In genomic region chr2:73175663-73176204, GRCh38 we compare ENCODE assay signal across 9 cellular contexts. TPM values are rescaled to one million over a fixed set of nuclear protein-coding genes. Genes with fewer than 3 reads are reported as not detected.
A peak's percentile ranks its signal among the peaks of the same experiment; 100 is the strongest.
DNase-seq lines count a peak whose midpoint lies in the region; ATAC-seq, FAIRE-seq and TF ChIP-seq lines count a peak whose summit lies in the region.
"Had no signal": no experiment of that assay in that cellular context is flagged by ENCODE, and none has a peak within 500 bp of the region (broad histone marks: within the 10 kb centered on the region; RNA-seq: fewer than 3 reads in every experiment).

No MANE protein-coding gene starts in this region.

- no peaks in the 10 kb centered on the region for H3K79me2 ChIP-seq in keratinocyte (ENCODE audit: control insufficient read depth, insufficient read depth, low read length)

- no peaks in the 10 kb centered on the region for H3K36me3 ChIP-seq in keratinocyte (ENCODE audit: control insufficient read depth in 2 of 2, extremely low read depth in 1 of 2, insufficient read depth in 2 of 2, low read length in 2 of 2)

- H3K4me1 ChIP-seq in keratinocyte (ENCODE audit: control insufficient read depth, extremely low read depth, insufficient read depth, low read length): peaks cover 19% of the 10 kb centered on the region

- H3K9me1 ChIP-seq in keratinocyte (ENCODE audit: control insufficient read depth, extremely low read depth, insufficient read depth, low read length): no peaks in the 10 kb centered on the region

- dilution Hi-C loops in keratinocyte (cut with MboI; ENCODE audit: extremely low pct_ligation_motif_present, low sequenced_read_pairs): no loop called here

- no peak for FAIRE-seq in keratinocyte (lab: Jason Lieb, UNC)

- no peaks in the 10 kb centered on the region for H4K20me1 ChIP-seq in keratinocyte (ENCODE audit: control insufficient read depth, extremely low read depth, insufficient read depth, low read length)

- ATAC-seq in GM21423 (IDR thresholded peaks at IDR 0.05; ENCODE audit: unreplicated experiment): no peak

- DNase-seq in ELF-1 (ENCODE audit: low read depth, low spot score): peak; percentile 78
- DNase-seq in M059J (ENCODE audit: low read depth): peak; percentile 50
- DNase-seq in activated CD4-positive, alpha-beta T cell treated with anti-CD3 and anti-CD28 coated beads for 24 hours (ENCODE audit: low read depth in 2 of 2): peak; percentile 51 to 58
- peak; percentile 48 for DNase-seq in cerebellum (ENCODE audit: low spot score)
- DNase-seq in keratinocyte (ENCODE audit: low read depth, low spot score): no peak
- DNase-seq in stimulated activated CD4-positive, alpha-beta T cell treated with anti-CD3 and anti-CD28 coated beads, Interleukin-15, amount 100 ng/mL, for 24 hours: peak; percentile 85
- no peak for DNase-seq in NK-92 treated with Interleukin-12 subunit alpha and Interleukin-12 subunit beta, amount 100 ng/mL, for 24 hours (lab: John Stamatoyannopoulos, UW)

- H3K9ac ChIP-seq in keratinocyte (ENCODE audit: control insufficient read depth, extremely low read depth, insufficient read depth, low read length): peak overlapping the region; percentile 44

- H3K4me3 ChIP-seq in keratinocyte (ENCODE audit: control insufficient read depth in 2 of 3, extremely low read depth in 1 of 3, insufficient read depth in 2 of 3, low read depth in 1 of 3, low read length in 3 of 3): peak overlapping the region; percentile 16 to 57 (median 25)

- no peaks in the 10 kb centered on the region for H3K9me3 ChIP-seq in keratinocyte (ENCODE audit: control insufficient read depth, low read depth, low read length)

- peak overlapping the region; percentile 53 for H2AFZ ChIP-seq in keratinocyte (ENCODE audit: control insufficient read depth, low read length)

- H3K27me3 ChIP-seq in keratinocyte (ENCODE audit: control insufficient read depth, extremely low read depth, insufficient read depth, low read length): peaks cover 31% of the 10 kb centered on the region

- no peak overlapping the region for H3K27ac ChIP-seq in keratinocyte (ENCODE audit: control insufficient read depth, insufficient read depth, low read length)

- TF ChIP-seq CTCF in keratinocyte (optimal IDR thresholded peaks at IDR 0.05 in 1 of 3, IDR thresholded peaks at IDR 0.05 in 1 of 3, conservative IDR thresholded peaks at IDR 0.05 in 1 of 3; ENCODE audit: extremely low read depth in 1 of 3, insufficient read depth in 2 of 3, low read length in 3 of 3): no peak

- peak overlapping the region; percentile 95 for H3K4me2 ChIP-seq in keratinocyte (ENCODE audit: control insufficient read depth, extremely low read depth, insufficient read depth, low read depth, low read length)

RNA-seq across cellular contexts. Expression of gene NOTO, which starts 26.6 kb away (rescaled TPM):
- total RNA-seq in M059J (2014; rRNA removed; shearing (Covaris generic)): not detected in 2 replicates
- total RNA-seq in cerebellum: not detected
- not detected in 3 replicates for polyA plus RNA-seq in keratinocyte
- polyA plus RNA-seq in keratinocyte (2011; ENCODE audit: low read depth): not detected
- not detected in 2 replicates for polyA plus RNA-seq in keratinocyte (2011; cell fraction: cytosol; rRNA removed)
- not detected in 2 replicates for polyA plus RNA-seq in keratinocyte (2011; cell fraction: nucleus; rRNA removed)
- not detected in 2 replicates for polyA plus RNA-seq in keratinocyte (2012; ENCODE audit: low replicate concordance)
- not detected in 3 replicates for polyA minus RNA-seq in keratinocyte
- not detected for polyA minus RNA-seq in keratinocyte (2011; cell fraction: cytosol; rRNA and poly(A)+ RNA removed)
- not detected in 2 replicates for polyA minus RNA-seq in keratinocyte (2011; cell fraction: nucleus; rRNA and poly(A)+ RNA removed)
- total RNA-seq: T-helper 1 cell treated with Interleukin-12 subunit alpha and Interleukin-12 subunit beta and Interleukin-4 antibody, amounts not matched to agents 30 ng/mL and 1 ng/mL, for 36 hours had no signal

RNA-seq across cellular contexts. Expression of gene SMYD5, which starts 38.3 kb away (rescaled TPM):
- 12.8 and 20.5 TPM in 2 replicates for total RNA-seq in M059J (2014; rRNA removed; shearing (Covaris generic))
- total RNA-seq in cerebellum: 19.3 TPM
- polyA plus RNA-seq in keratinocyte: 18.6 to 24.2 TPM (median 19.8 TPM) in 3 replicates
- polyA plus RNA-seq in keratinocyte (2011; ENCODE audit: low read depth): 4.0 TPM
- polyA plus RNA-seq in keratinocyte (2011; cell fraction: cytosol; rRNA removed): 17.1 and 17.4 TPM in 2 replicates
- 34.6 and 40.0 TPM in 2 replicates for polyA plus RNA-seq in keratinocyte (2011; cell fraction: nucleus; rRNA removed)
- 17.6 and 25.3 TPM in 2 replicates for polyA plus RNA-seq in keratinocyte (2012; ENCODE audit: low replicate concordance)
- 14.3 to 52.1 TPM (median 34.3 TPM) in 3 replicates for polyA minus RNA-seq in keratinocyte
- 13.4 TPM for polyA minus RNA-seq in keratinocyte (2011; cell fraction: cytosol; rRNA and poly(A)+ RNA removed)
- polyA minus RNA-seq in keratinocyte (2011; cell fraction: nucleus; rRNA and poly(A)+ RNA removed): 11.4 and 16.9 TPM in 2 replicates

RNA-seq across cellular contexts. Expression of gene PRADC1, which starts 57.3 kb away (rescaled TPM):
- 32.3 and 35.3 TPM in 2 replicates for total RNA-seq in M059J (2014; rRNA removed; shearing (Covaris generic))
- 6.4 TPM for total RNA-seq in cerebellum
- polyA plus RNA-seq in keratinocyte: 7.5 to 13.1 TPM (median 8.2 TPM) in 3 replicates
- 7.2 TPM for polyA plus RNA-seq in keratinocyte (2011; ENCODE audit: low read depth)
- 6.4 and 11.3 TPM in 2 replicates for polyA plus RNA-seq in keratinocyte (2011; cell fraction: cytosol; rRNA removed)
- 2.8 and 3.4 TPM in 2 replicates for polyA plus RNA-seq in keratinocyte (2011; cell fraction: nucleus; rRNA removed)
- 8.5 and 9.6 TPM in 2 replicates for polyA plus RNA-seq in keratinocyte (2012; ENCODE audit: low replicate concordance)
- polyA minus RNA-seq in keratinocyte: 2.6 to 10.7 TPM (median 7.1 TPM) in 3 replicates
- polyA minus RNA-seq in keratinocyte (2011; cell fraction: cytosol; rRNA and poly(A)+ RNA removed): 11.3 TPM
- 1.3 and 1.4 TPM in 2 replicates for polyA minus RNA-seq in keratinocyte (2011; cell fraction: nucleus; rRNA and poly(A)+ RNA removed)

RNA-seq across cellular contexts. Expression of gene CCT7, which starts 58.4 kb away (rescaled TPM):
- 246 and 380 TPM in 2 replicates for total RNA-seq in M059J (2014; rRNA removed; shearing (Covaris generic))
- total RNA-seq in cerebellum: 96.3 TPM
- polyA plus RNA-seq in keratinocyte: 329 to 378 TPM (median 357 TPM) in 3 replicates
- 432 TPM for polyA plus RNA-seq in keratinocyte (2011; ENCODE audit: low read depth)
- polyA plus RNA-seq in keratinocyte (2011; cell fraction: cytosol; rRNA removed): 284 and 359 TPM in 2 replicates
- 233 and 249 TPM in 2 replicates for polyA plus RNA-seq in keratinocyte (2011; cell fraction: nucleus; rRNA removed)
- 225 and 369 TPM in 2 replicates for polyA plus RNA-seq in keratinocyte (2012; ENCODE audit: low replicate concordance)
- polyA minus RNA-seq in keratinocyte: 337 to 463 TPM (median 392 TPM) in 3 replicates
- 226 TPM for polyA minus RNA-seq in keratinocyte (2011; cell fraction: cytosol; rRNA and poly(A)+ RNA removed)
- 94.9 and 135 TPM in 2 replicates for polyA minus RNA-seq in keratinocyte (2011; cell fraction: nucleus; rRNA and poly(A)+ RNA removed)

Comparison
In these comparisons a context has a peak if more than half of its experiments do, and no peak if none do; other contexts are left out.
1. DNase-seq: peak in ELF-1 (single experiment), M059J (single experiment), activated CD4-positive, alpha-beta T cell treated with anti-CD3 and anti-CD28 coated beads for 24 hours (2 of 2), cerebellum (single experiment) and stimulated activated CD4-positive, alpha-beta T cell treated with anti-CD3 and anti-CD28 coated beads, Interleukin-15, amount 100 ng/mL, for 24 hours (single experiment); none in keratinocyte (single experiment) and NK-92 treated with Interleukin-12 subunit alpha and Interleukin-12 subunit beta, amount 100 ng/mL, for 24 hours (single experiment).